In the genomic region with DNA sequence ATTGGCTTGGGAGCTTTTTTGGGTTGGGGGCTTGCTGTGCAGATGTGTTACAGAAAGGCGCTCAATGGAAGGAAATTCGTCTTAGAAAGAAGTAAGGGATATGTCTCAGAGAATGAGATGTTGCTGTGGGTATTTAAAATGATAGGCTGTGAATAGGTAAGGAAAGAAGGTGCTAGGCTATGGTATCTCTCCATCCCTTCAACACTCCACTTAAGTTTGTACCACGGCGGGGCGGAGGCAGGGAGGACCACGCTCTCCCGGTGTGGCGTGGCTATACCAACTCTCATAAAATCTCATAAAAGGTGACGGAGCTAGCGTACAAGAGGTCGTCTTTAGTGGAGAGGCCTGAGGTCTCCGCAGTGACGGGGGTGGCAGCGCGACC, we compare ENCODE assay signal across 8 cellular contexts. TPM values are rescaled to one million over a fixed set of nuclear protein-coding genes. Genes with fewer than 3 reads are reported as not detected.
A peak's percentile ranks its signal among the peaks of the same experiment; 100 is the strongest.
DNase-seq lines count a peak whose midpoint lies in the region; ATAC-seq and TF ChIP-seq lines count a peak whose summit lies in the region.

No MANE protein-coding gene starts in this region.

- no peak overlapping the region for H3K9ac ChIP-seq in Loucy (ENCODE audit: low read depth, low read length, poor library complexity, severe bottlenecking)
- no peak overlapping the region for H3K9ac ChIP-seq in endodermal cell (ENCODE audit: extremely low read depth, low read length, poor library complexity, severe bottlenecking)

- peak overlapping the region; percentile 44 to 98 (median 96) for H3K27ac Mint-ChIP-seq in CD8-positive, alpha-beta memory T cell
- peak overlapping the region; percentile 87 for H3K27ac Mint-ChIP-seq in endodermal cell
- peak overlapping the region; percentile 90 for H3K27ac Mint-ChIP-seq in neural crest cell (ENCODE audit: unreplicated experiment)

- peaks cover 19 to 26% of the 10 kb centered on the region in 2 donors for H3K27me3 Mint-ChIP-seq in CD8-positive, alpha-beta memory T cell
- H3K27me3 Mint-ChIP-seq in endodermal cell (ENCODE audit: insufficient read depth), result peaks cover 2% of the 10 kb centered on the region
- H3K27me3 Mint-ChIP-seq in neural crest cell (ENCODE audit: low read depth), result peaks cover 7% of the 10 kb centered on the region

- peak overlapping the region; percentile 100 for H2AFZ ChIP-seq in Loucy (ENCODE audit: low read length)

- H3K9me3 Mint-ChIP-seq in CD8-positive, alpha-beta memory T cell, result peaks cover 0 to 9% (median 0%) of the 10 kb centered on the region in 5 donors
- H3K9me3 Mint-ChIP-seq in endodermal cell, result no peaks in the 10 kb centered on the region
- H3K9me3 Mint-ChIP-seq in neural crest cell, result peaks cover 14% of the 10 kb centered on the region

- no peaks in the 10 kb centered on the region for H3K9me3 ChIP-seq in CD8-positive, alpha-beta memory T cell (ENCODE audit: low read length)
- H3K9me3 ChIP-seq in Loucy (ENCODE audit: insufficient read depth, low read depth, low read length) (peaks cover 6% of the 10 kb centered on the region; the same call in 1 of the 2 replicates), endodermal cell (ENCODE audit: control insufficient read depth, low read length) (peaks cover 10% of the 10 kb centered on the region)

- peak overlapping the region; percentile 76 for H3K4me2 ChIP-seq in Loucy (ENCODE audit: low read depth, low read length, poor library complexity, severe bottlenecking)

- CTCF ChIA-PET in CD8-positive, alpha-beta memory T cell (lab: Charles Lee), result interaction anchor here (1.9 kb wide), 1 partner anchor 14 kb away, joined by 5 read pairs; no protein-coding TSS in a partner anchor

- H3K4me1 ChIP-seq in CD8-positive, alpha-beta memory T cell (ENCODE audit: insufficient read depth, low read length), result peaks cover 16% of the 10 kb centered on the region
- H3K4me1 ChIP-seq in Loucy (ENCODE audit: insufficient read depth, low read length, poor library complexity, severe bottlenecking), result peaks cover 29% of the 10 kb centered on the region
- no peaks in the 10 kb centered on the region for H3K4me1 ChIP-seq in endodermal cell (ENCODE audit: control insufficient read depth, insufficient read depth, low read length)

- POLR2A ChIA-PET in CD8-positive, alpha-beta memory T cell (lab: Charles Lee), result interaction anchor here (0.7 kb wide), 1 partner anchor 36 kb away, joined by 3 read pairs; no protein-coding TSS in a partner anchor

- TF ChIP-seq CTCF in Loucy (conservative IDR thresholded peaks at IDR 0.05; ENCODE audit: low read length), result no peak
- no peak for TF ChIP-seq CTCF in endodermal cell (conservative IDR thresholded peaks at IDR 0.05)
- TF ChIP-seq CTCF in neural crest cell (conservative IDR thresholded peaks at IDR 0.05), result no peak

- H3K27ac ChIP-seq in CD8-positive, alpha-beta memory T cell (ENCODE audit: low read depth, low read length), result peak overlapping the region; percentile 72
- no peak overlapping the region for H3K27ac ChIP-seq in endodermal cell (ENCODE audit: low read depth, low read length)

- DNase-seq in CD8-positive, alpha-beta memory T cell, result no peak
- no peak for DNase-seq in endodermal cell
- DNase-seq in neural crest cell (ENCODE audit: low read depth, low spot score), result no peak
- no peak for DNase-seq in RKO (ENCODE audit: low spot score)
- DNase-seq in DMS153 (lab: John Stamatoyannopoulos, UW), result no peak
- DNase-seq in NAMALWA (ENCODE audit: low spot score), result no peak

- H3F3A ChIP-seq in Loucy (ENCODE audit: low read depth), result no peaks in the 10 kb centered on the region

- H3K79me2 ChIP-seq in Loucy (ENCODE audit: insufficient read depth, low read length), result peaks cover 12% of the 10 kb centered on the region

- H3K4me3 ChIP-seq in CD8-positive, alpha-beta memory T cell (ENCODE audit: low read length), result peak overlapping the region; percentile 82
- H3K4me3 ChIP-seq in Loucy (ENCODE audit: low read length, poor library complexity, severe bottlenecking) (peak overlapping the region; percentile 97), endodermal cell (ENCODE audit: low read length) (peak overlapping the region; percentile 87)

- no peaks in the 10 kb centered on the region for H4K20me1 ChIP-seq in Loucy (ENCODE audit: insufficient read depth, low read length, poor library complexity, severe bottlenecking)

- WGBS in endodermal cell (ENCODE audit: insufficient coverage in 1 of 2, insufficient read length in 1 of 2), 2 experiments, result 62 to 70% methylated on average over 5 to 15 of the region's 15 CpGs

- H3K9me2 ChIP-seq in Loucy (replicated peaks; ENCODE audit: low read depth, low read length), result no peaks in the 10 kb centered on the region

- no peaks in the 10 kb centered on the region for H3K27me3 ChIP-seq in CD8-positive, alpha-beta memory T cell (ENCODE audit: insufficient read depth, low read length, poor library complexity, severe bottlenecking)
- H3K27me3 ChIP-seq in Loucy (ENCODE audit: insufficient read depth, low read length, poor library complexity, severe bottlenecking) (peaks cover 52% of the 10 kb centered on the region), endodermal cell (ENCODE audit: control insufficient read depth, insufficient read depth, low read length, poor library complexity, severe bottlenecking) (no peaks in the 10 kb centered on the region)

- H3K4me3 Mint-ChIP-seq in CD8-positive, alpha-beta memory T cell, result peak overlapping the region; percentile 86 to 99 (median 96)
- H3K4me3 Mint-ChIP-seq in endodermal cell, result peak overlapping the region; percentile 90
- H3K4me3 Mint-ChIP-seq in neural crest cell, result peak overlapping the region; percentile 93

- no peaks in the 10 kb centered on the region for H3K36me3 ChIP-seq in CD8-positive, alpha-beta memory T cell (ENCODE audit: insufficient read depth, low read length)
- H3K36me3 ChIP-seq in Loucy (ENCODE audit: insufficient read depth, low read length) (no peaks in the 10 kb centered on the region), endodermal cell (ENCODE audit: control insufficient read depth, insufficient read depth, low read length) (no peaks in the 10 kb centered on the region)

- H3K36me3 Mint-ChIP-seq in CD8-positive, alpha-beta memory T cell, result peaks cover 0 to 17% (median 9%) of the 10 kb centered on the region in 3 donors
- peaks cover 4% of the 10 kb centered on the region for H3K36me3 Mint-ChIP-seq in endodermal cell (ENCODE audit: low read depth)
- peaks cover 14% of the 10 kb centered on the region for H3K36me3 Mint-ChIP-seq in neural crest cell (ENCODE audit: low read depth)

- peak; percentile 27 for ATAC-seq in GM21526 (IDR thresholded peaks at IDR 0.05; ENCODE audit: low FRiP score, unreplicated experiment)

- peaks cover 27 to 36% (median 30%) of the 10 kb centered on the region in 3 donors for H3K4me1 Mint-ChIP-seq in CD8-positive, alpha-beta memory T cell
- H3K4me1 Mint-ChIP-seq in endodermal cell, result peaks cover 18% of the 10 kb centered on the region
- H3K4me1 Mint-ChIP-seq in neural crest cell, result peaks cover 29% of the 10 kb centered on the region

RNA-seq across cellular contexts. Expression of gene RPS6KC1, which starts 0.3 kb away (rescaled TPM):
- 1 to 10 TPM; 7.4 to 8.2 TPM for total RNA-seq in CD8-positive, alpha-beta memory T cell
- 7.4 TPM for polyA plus RNA-seq in CD8-positive, alpha-beta memory T cell
- total RNA-seq in endodermal cell (10 to 100 TPM; 31.4 to 36.3 TPM), neural crest cell (16.7 and 19.2 TPM in 2 replicates)
- polyA plus RNA-seq in endodermal cell (2013, experiment 1 of 2), result 16.3 TPM
- 18.6 TPM for polyA plus RNA-seq in endodermal cell (2013, experiment 2 of 2)

RNA-seq across cellular contexts. Expression of gene ANGEL2, which starts 35.1 kb away (rescaled TPM):
- 10 to 100 TPM; 41.2 to 42.5 TPM for total RNA-seq in CD8-positive, alpha-beta memory T cell
- 32.1 TPM for polyA plus RNA-seq in CD8-positive, alpha-beta memory T cell
- 10 to 100 TPM; 55.8 to 60.4 TPM for total RNA-seq in endodermal cell
- polyA plus RNA-seq in endodermal cell (2013, experiment 1 of 2), result 29.9 TPM
- 31.7 TPM for polyA plus RNA-seq in endodermal cell (2013, experiment 2 of 2)
- 49.0 and 53.6 TPM in 2 replicates for total RNA-seq in neural crest cell
